Comparison of ENCODE assay signal across 8 cellular contexts in genomic region chr14:22598099-22598895, GRCh38. TPM values are rescaled to one million over a fixed set of nuclear protein-coding genes. Genes with fewer than 3 reads are reported as not detected.
DNase-seq lines count a peak whose midpoint lies in the region; FAIRE-seq and TF ChIP-seq lines count a peak whose summit lies in the region.

Gene ABHD4 (plus strand): TSS chr14:22598300. CDS start chr14:22598307, 7 bp downstream.

- POLR2A ChIA-PET in HEK293 (lab: Yijun Ruan, JAX) = interaction anchor here (1.1 to 2.9 kb wide), 3 partner anchors 9 to 14 kb away, joined by 3 to 22 read pairs (median 6); partner anchors contain the start of gene DAD1

- H3K4me3 ChIP-seq in HEK293 (ENCODE audit: low read depth, low read length) (peak within 1 kb of the TSS; percentile 86), WI38 (ENCODE audit: low read depth, low read length) (peak within 1 kb of the TSS; percentile 92), choroid plexus epithelial cell (ENCODE audit: low read depth, low read length) (peak within 1 kb of the TSS; percentile 88), kidney (ENCODE audit: low read length in 2 of 2) (peak within 1 kb of the TSS; percentile 91 to 98)

- TF ChIP-seq CTCF in HEK293 (tag by site-specific recombination; IDR thresholded peaks at IDR 0.05) (no peak; the same call in 1 of the 2 replicates), WI38 (IDR thresholded peaks at IDR 0.05; ENCODE audit: low read depth, low read length) (no peak), choroid plexus epithelial cell (conservative IDR thresholded peaks at IDR 0.05; ENCODE audit: low read depth, low read length) (no peak), kidney (IDR thresholded peaks at IDR 0.05; ENCODE audit: borderline replicate concordance, extremely low read depth, insufficient read depth) (no peak)

- H3K4me1 ChIP-seq in HEK293 (ENCODE audit: control insufficient read depth, insufficient read depth, low read length) (0 out of 2 replicates have a peak, but pooled peaks cover 2% of the 10 kb centered on the region), kidney (ENCODE audit: control insufficient read depth in 1 of 2, insufficient read depth in 1 of 2, low read depth in 1 of 2, low read length in 2 of 2) (peaks cover 8 to 9% of the 10 kb centered on the region in 2 donors)

- H3K27ac ChIP-seq in HEK293 (ENCODE audit: extremely low read depth, low read depth, low read length) (peak within 1 kb of the TSS; percentile 49; the same call in 1 of the 2 replicates), kidney (ENCODE audit: low read depth in 2 of 2, low read length in 2 of 2) (peak within 1 kb of the TSS; percentile 88 to 96)

- peak within 1 kb of the TSS; percentile 85 to 96 for H3K9ac ChIP-seq in kidney (ENCODE audit: low read length in 2 of 2)

- intact Hi-C loops in kidney (cut with DNase I) = no loop called here

- H3K36me3 ChIP-seq in HEK293 (ENCODE audit: control insufficient read depth in 2 of 2, insufficient read depth in 1 of 2, low read length in 2 of 2) (peaks cover 0 to 23% of the 10 kb centered on the region in 2 experiments; a peak in 1 of 3 replicates), kidney (ENCODE audit: control insufficient read depth in 1 of 2, insufficient read depth in 2 of 2, low read length in 2 of 2) (peaks cover 15 to 18% of the 10 kb centered on the region in 2 donors)

- DNase-seq in NCI-H1436 (lab: John Stamatoyannopoulos, UW) = peak; percentile 7
- no peak for DNase-seq in NCI-H1436 treated with DMSO at 0.1 percent for 48 hours (lab: John Stamatoyannopoulos, UW)
- peak; percentile 35 for DNase-seq in NCI-H1048 (lab: John Stamatoyannopoulos, UW)
- DNase-seq in choroid plexus epithelial cell (ENCODE audit: low read depth) = peak; percentile 76
- peak; percentile 93 for DNase-seq in kidney
- peak; percentile 41 for DNase-seq in stimulated activated CD4-positive, alpha-beta T cell treated with anti-CD3 and anti-CD28 coated beads, Interleukin-12 subunit alpha, Interleukin-12 subunit beta, amount 100 ng/mL, for 4 hours

- CTCF ChIA-PET in HEK293 (lab: Yijun Ruan, JAX) = interaction anchor here (0.7 to 2.2 kb wide), 12 partner anchors 9 to 460 kb away, joined by 3 to 10 read pairs (median 4); partner anchors contain the start of gene DAD1

- H3K9me3 ChIP-seq in HEK293 (ENCODE audit: control insufficient read depth, insufficient read depth, low read depth, low read length) (no peaks in the 10 kb centered on the region), kidney (ENCODE audit: control insufficient read depth in 1 of 2, low read length in 2 of 2) (no peaks in the 10 kb centered on the region)

- FAIRE-seq in kidney (lab: Jason Lieb, UNC) = no peak

TF ChIP-seq in HEK293, 187 proteins besides CTCF, POLR2A, EP300 and RAD21 (continues in another document):
- TF ChIP-seq ZNF140 (tag by site-specific recombination; IDR thresholded peaks at IDR 0.05) (no peak), ZNF138 (tag by site-specific recombination; IDR thresholded peaks at IDR 0.05; ENCODE audit: borderline replicate concordance) (no peak), ZNF174 (tag by site-specific recombination; IDR thresholded peaks at IDR 0.05) (no peak), ZNF707 (tag by site-specific recombination; IDR thresholded peaks at IDR 0.05) (no peak), HIC1 (tag by site-specific recombination; IDR thresholded peaks at IDR 0.05) (no peak), ZNF2 (tag by site-specific recombination; IDR thresholded peaks at IDR 0.05) (no peak), ZNF362 (tag by site-specific recombination; IDR thresholded peaks at IDR 0.05) (no peak), ZBTB17 (tag by site-specific recombination; IDR thresholded peaks at IDR 0.05) (peak; percentile 85), ZNF549 (tag by site-specific recombination; IDR thresholded peaks at IDR 0.05) (no peak), OVOL3 (tag by site-specific recombination; IDR thresholded peaks at IDR 0.05) (no peak), ZNF248 (tag by site-specific recombination; IDR thresholded peaks at IDR 0.05) (no peak), ZNF510 (tag by site-specific recombination; IDR thresholded peaks at IDR 0.05; ENCODE audit: insufficient replicate concordance) (no peak), ZFP3 (tag by site-specific recombination; IDR thresholded peaks at IDR 0.05; ENCODE audit: low read depth) (no peak), ZNF600 (tag by site-specific recombination; IDR thresholded peaks at IDR 0.05) (peak; percentile 82), PRDM2 (tag by site-specific recombination; IDR thresholded peaks at IDR 0.05; ENCODE audit: borderline replicate concordance) (no peak)

RNA-seq across cellular contexts. Expression of gene ABHD4, which starts in this region (rescaled TPM):
- total RNA-seq in kidney = 34.1 TPM
- 45.2 TPM for polyA plus RNA-seq in kidney (ENCODE audit: insufficient read depth, low read depth, low replicate concordance)
